13 cellular contexts compared by ENCODE assay signal in genomic region chr6:14655990-14656640, GRCh38.
A peak's percentile ranks its signal among the peaks of the same experiment; 100 is the strongest.
DNase-seq lines count a peak whose midpoint lies in the region; ATAC-seq and FAIRE-seq lines count a peak whose summit lies in the region.
"Had no signal": no experiment of that assay in that cellular context is flagged by ENCODE, and none has a peak within 500 bp of the region (broad histone marks: within the 10 kb centered on the region; RNA-seq: fewer than 3 reads in every experiment).

No MANE protein-coding gene starts in this region.

- FAIRE-seq in urothelium cell line (lab: Jason Lieb, UNC): no peak
- FAIRE-seq: A204.1, H1 had no signal

- CTCF ChIA-PET in activated CD8-positive, alpha-beta T cell treated with anti-CD3 and anti-CD28 coated beads, Interleukin-2, amount 10 ng/mL, durations not matched to agents 7 days and 5 days (lab: Charles Lee): interaction anchor here (1.5 to 2.5 kb wide), 3 partner anchors 9 to 445 kb away, joined by 6 to 9 read pairs (median 6); no protein-coding TSS in a partner anchor

- peak; percentile 36 to 77 for DNase-seq in NOMO-1 (lab: John Stamatoyannopoulos, UW; ENCODE audit: unreplicated experiment in 2 of 2)
- no peak for DNase-seq in NOMO-1 treated with dmso at 0.1 percent for 144 hours (lab: John Stamatoyannopoulos, UW; ENCODE audit: unreplicated experiment)
- DNase-seq in Kasumi-1 (lab: John Stamatoyannopoulos, UW): peak; percentile 25 to 42
- no peak for DNase-seq in activated CD8-positive, alpha-beta T cell treated with anti-CD3 and anti-CD28 coated beads, Interleukin-2, amount 10 ng/mL, durations not matched to agents 7 days and 5 days
- peak; percentile 41 for DNase-seq in pons (ENCODE audit: low spot score)
- no peak for DNase-seq in urothelium cell line (ENCODE audit: low spot score)
- DNase-seq: activated gamma-delta T cell, NCI-H1048, tibial artery had no signal

- H3K4me1 Mint-ChIP-seq in activated CD8-positive, alpha-beta T cell treated with anti-CD3 and anti-CD28 coated beads, Interleukin-2, amount 10 ng/mL, durations not matched to agents 7 days and 5 days (ENCODE audit: low read depth): peaks cover 38% of the 10 kb centered on the region

- POLR2A ChIA-PET in activated CD8-positive, alpha-beta T cell treated with anti-CD3 and anti-CD28 coated beads, Interleukin-2, amount 10 ng/mL, durations not matched to agents 7 days and 5 days (lab: Charles Lee): interaction anchor here (0.6 to 0.8 kb wide), 3 partner anchors 9 to 397 kb away, joined by 3 to 4 read pairs (median 3); no protein-coding TSS in a partner anchor

- H3K4me3 Mint-ChIP-seq in activated CD8-positive, alpha-beta T cell treated with anti-CD3 and anti-CD28 coated beads, Interleukin-2, amount 10 ng/mL, durations not matched to agents 7 days and 5 days: no peak overlapping the region

- no peaks in the 10 kb centered on the region for H3K9me3 Mint-ChIP-seq in activated CD8-positive, alpha-beta T cell treated with anti-CD3 and anti-CD28 coated beads, Interleukin-2, amount 10 ng/mL, durations not matched to agents 7 days and 5 days (ENCODE audit: insufficient read depth)

- H3K27me3 Mint-ChIP-seq in activated CD8-positive, alpha-beta T cell treated with anti-CD3 and anti-CD28 coated beads, Interleukin-2, amount 10 ng/mL, durations not matched to agents 7 days and 5 days (ENCODE audit: low read depth): peaks cover 5% of the 10 kb centered on the region

- H3K27ac Mint-ChIP-seq in activated CD8-positive, alpha-beta T cell treated with anti-CD3 and anti-CD28 coated beads, Interleukin-2, amount 10 ng/mL, durations not matched to agents 7 days and 5 days: peak overlapping the region; percentile 30

- ATAC-seq in activated CD8-positive, alpha-beta T cell treated with anti-CD3 and anti-CD28 coated beads, Interleukin-2, amount 10 ng/mL, durations not matched to agents 7 days and 5 days: no peak
- ATAC-seq in GM21367 (IDR thresholded peaks at IDR 0.05; ENCODE audit: unreplicated experiment) (no peak), HG02623 (IDR thresholded peaks at IDR 0.05; ENCODE audit: unreplicated experiment) (no peak)

- H3K36me3 Mint-ChIP-seq in activated CD8-positive, alpha-beta T cell treated with anti-CD3 and anti-CD28 coated beads, Interleukin-2, amount 10 ng/mL, durations not matched to agents 7 days and 5 days (ENCODE audit: low read depth): no peaks in the 10 kb centered on the region

Comparison
In these comparisons a context has a peak if more than half of its experiments do, and no peak if none do; other contexts are left out.
1. DNase-seq: peak in NOMO-1 (2 of 2), Kasumi-1 (2 of 2) and pons (single experiment); none in NOMO-1 treated with dmso at 0.1 percent for 144 hours (single experiment), activated CD8-positive, alpha-beta T cell treated with anti-CD3 and anti-CD28 coated beads, Interleukin-2, amount 10 ng/mL, durations not matched to agents 7 days and 5 days (single experiment) and urothelium cell line (single experiment).